Comparison of ENCODE assay signal across 1 cellular context in the genomic region with DNA sequence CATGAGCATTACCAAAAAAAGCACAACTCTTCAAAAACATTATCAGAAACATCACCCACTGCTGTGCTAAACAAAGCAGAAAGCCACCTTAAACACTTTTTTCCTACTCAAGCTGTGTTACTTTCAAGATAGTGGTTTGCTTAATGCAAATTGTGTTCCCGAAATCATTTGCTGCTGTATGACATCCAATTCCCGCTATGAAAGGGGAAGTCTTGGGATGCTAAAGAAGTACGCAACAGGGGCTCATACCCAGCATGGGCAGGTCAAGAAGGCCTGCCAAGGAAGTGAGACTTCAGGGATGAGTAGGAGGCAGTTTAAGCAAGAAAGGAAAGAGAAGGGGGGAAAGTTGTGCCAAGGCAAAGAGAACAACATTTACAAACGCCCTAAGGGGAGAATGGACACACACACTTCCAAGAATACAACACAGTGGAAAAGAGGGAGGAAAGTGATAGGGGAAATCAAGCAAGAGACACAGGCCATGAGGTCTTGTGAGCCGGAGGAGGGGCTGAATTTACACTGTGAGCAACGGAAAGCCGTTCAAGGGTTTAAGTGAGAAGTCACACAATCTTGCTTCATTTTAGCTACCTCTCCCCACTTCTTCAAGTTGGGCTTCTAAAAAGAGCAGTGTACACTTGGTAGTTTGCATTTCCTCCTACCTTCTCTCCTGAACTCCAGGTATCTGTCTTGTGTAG.
TF ChIP-seq lines count a peak whose summit lies in the region.

No MANE protein-coding gene starts in this region.

TF ChIP-seq in IMR-90, 13 proteins besides CTCF, POLR2A, EP300 and RAD21:
- TF ChIP-seq CHD1 (IDR thresholded peaks at IDR 0.05; ENCODE audit: low read depth, low read length) (no peak), SMC3 (IDR thresholded peaks at IDR 0.05; ENCODE audit: low read depth, low read length) (no peak), BHLHE40 (IDR thresholded peaks at IDR 0.05; ENCODE audit: low read depth, low read length) (no peak), MAZ (IDR thresholded peaks at IDR 0.05; ENCODE audit: borderline replicate concordance, low read depth, low read length) (no peak), MXI1 (IDR thresholded peaks at IDR 0.05; ENCODE audit: borderline replicate concordance, low read depth, low read length) (no peak), FOS (IDR thresholded peaks at IDR 0.05; ENCODE audit: low read depth, low read length) (no peak), USF2 (IDR thresholded peaks at IDR 0.05; ENCODE audit: low read depth, low read length) (no peak), RCOR1 (IDR thresholded peaks at IDR 0.05; ENCODE audit: insufficient replicate concordance, low read length) (no peak), MAFK (IDR thresholded peaks at IDR 0.05; ENCODE audit: low read depth, low read length) (no peak), ELK1 (IDR thresholded peaks at IDR 0.05; ENCODE audit: borderline replicate concordance, low read depth, low read length) (no peak), RFX5 (IDR thresholded peaks at IDR 0.05; ENCODE audit: low read depth, low read length) (no peak), CEBPB (IDR thresholded peaks at IDR 0.05; ENCODE audit: low read depth, low read length) (no peak), NFE2L2 (IDR thresholded peaks at IDR 0.05; ENCODE audit: low read depth, low read length) (no peak)
